In the genomic region with DNA sequence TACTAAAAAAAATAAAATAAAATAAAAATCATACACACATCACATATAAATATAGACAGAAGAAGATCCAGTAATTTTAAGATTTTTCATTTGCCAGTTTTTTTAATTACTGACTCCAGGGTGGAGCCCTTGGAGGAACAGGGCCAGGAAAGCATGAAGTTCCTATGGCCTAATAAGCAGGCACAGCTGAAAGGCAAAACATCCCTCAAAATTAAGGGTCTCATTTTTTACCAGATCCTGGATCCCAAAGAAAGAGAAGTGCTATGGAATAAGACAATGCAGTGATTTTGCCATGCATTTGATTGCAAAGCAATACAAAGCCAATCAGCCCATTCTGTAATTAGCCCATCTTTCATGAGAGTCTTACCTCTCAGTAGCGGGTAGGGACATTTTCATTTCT, we compare ENCODE assay signal across 23 cellular contexts. TPM values are rescaled to one million over a fixed set of nuclear protein-coding genes. Genes with fewer than 3 reads are reported as not detected.
A peak's percentile ranks its signal among the peaks of the same experiment; 100 is the strongest.
DNase-seq lines count a peak whose midpoint lies in the region; ATAC-seq, FAIRE-seq and TF ChIP-seq lines count a peak whose summit lies in the region.
"Had no signal": no experiment of that assay in that cellular context is flagged by ENCODE, and none has a peak within 500 bp of the region (broad histone marks: within the 10 kb centered on the region; RNA-seq: fewer than 3 reads in every experiment).

No MANE protein-coding gene starts in this region.

- TF ChIP-seq POLR2A in GM12878 (IDR thresholded peaks at IDR 0.05; ENCODE audit: low read depth, low read length) (no peak), spleen (IDR thresholded peaks at IDR 0.05) (no peak)

- H3K4me3 ChIP-seq in HEK293 (ENCODE audit: low read depth, low read length) (no peak overlapping the region), GM12878 (no peak overlapping the region), endodermal cell (ENCODE audit: low read length) (peak overlapping the region; percentile 31), iPS-18c (ENCODE audit: insufficient read depth, low read depth, low read length) (peak overlapping the region; percentile 15; the same call in 1 of the 2 replicates), spleen (no peak overlapping the region)
- H3K4me3 ChIP-seq: A549; BLaER1 treated with 17β-estradiol and CSF1 and Interleukin-3, amounts not matched to agents 10 nM and 100 nM had no signal

- ATAC-seq in GM12878 (no peak), HG03025 (IDR thresholded peaks at IDR 0.05; ENCODE audit: low FRiP score, unreplicated experiment) (no peak)
- ATAC-seq: A549; CD8-positive, alpha-beta T cell had no signal

- no peak for FAIRE-seq in GM12878 (lab: Jason Lieb, UNC)
- FAIRE-seq: A549, D721Med, G401.6, GM12892, GM18507 had no signal

- H2AFZ ChIP-seq in GM12878 (ENCODE audit: control insufficient read depth, low read depth, low read length), result no peak overlapping the region

- no peaks in the 10 kb centered on the region for H3K79me2 ChIP-seq in GM12878 (ENCODE audit: control insufficient read depth, insufficient read depth, low read length)

- WGBS in GM12878 (ENCODE audit: insufficient coverage, insufficient replicate concordance, low lambda C conversion rate, missing lambda C conversion rate), result 44% methylated on average over 1 of the region's 1 CpG
- WGBS in endodermal cell (ENCODE audit: insufficient coverage in 1 of 2, insufficient read length in 1 of 2), 2 experiments, result 98% methylated on average over 1 of the region's 1 CpG; no CpG with 5 or more reads in 1 of the 2 experiments
- WGBS in spleen, 5 donors, result 89 to 100% (median 93%) methylated on average over 1 of the region's 1 CpG

- SMC1A ChIA-PET in GM12878 (lab: Charles Lee; ENCODE audit: uncharacterized antibody, unreplicated experiment), result interaction anchor here (1.1 to 1.2 kb wide), 2 partner anchors 10 to 11 kb away, joined by 3 to 4 read pairs; a partner anchor contains a TSS

- TF ChIP-seq CTCF in HEK293 (tag by site-specific recombination; IDR thresholded peaks at IDR 0.05) (no peak), GM12878 (IDR thresholded peaks at IDR 0.05 in 2 of 3, conservative IDR thresholded peaks at IDR 0.05 in 1 of 3; ENCODE audit: control insufficient read depth in 2 of 3, extremely low read depth in 1 of 3, insufficient read depth in 1 of 3, low read depth in 3 of 3, low read length in 3 of 3) (no peak), endodermal cell (conservative IDR thresholded peaks at IDR 0.05) (no peak), spleen (IDR thresholded peaks at IDR 0.05 in 8 of 11, conservative IDR thresholded peaks at IDR 0.05 in 3 of 11) (no peak)

- CTCF ChIA-PET in HEK293 (lab: Yijun Ruan, JAX), result interaction anchor here (2.0 kb wide), 1 partner anchor 12 kb away, joined by 10 read pairs; a partner anchor contains a TSS
- CTCF ChIA-PET in GM12878 (lab: Yijun Ruan, JAX), result interaction anchor here (1.3 to 2.0 kb wide), 2 partner anchors 11 to 12 kb away, joined by 4 to 11 read pairs; a partner anchor contains a TSS

- no peak overlapping the region for H3K4me3 Mint-ChIP-seq in endodermal cell
- H3K4me3 Mint-ChIP-seq: B cell; CD4-positive, alpha-beta T cell; CD8-positive, alpha-beta T cell had no signal

- H3K27ac Mint-ChIP-seq in endodermal cell, result no peak overlapping the region
- H3K27ac Mint-ChIP-seq: B cell; CD4-positive, alpha-beta T cell; CD8-positive, alpha-beta T cell had no signal

- H3K27me3 Mint-ChIP-seq in endodermal cell (ENCODE audit: insufficient read depth), result no peaks in the 10 kb centered on the region
- H3K27me3 Mint-ChIP-seq: B cell had no signal

- POLR2A ChIA-PET in HEK293 (lab: Yijun Ruan, JAX) (no interaction called here), GM12878 (lab: Charles Lee) (no interaction called here)

- BruUV-seq in GM12878 (replicated peaks; lab: Mats Ljungman, UMichigan), result no TSS peak

- intact Hi-C loops in GM12878 (cut with micrococcal nuclease; ENCODE audit: unreplicated experiment) (no loop called here), spleen (cut with DNase I; ENCODE audit: low total_unique reads) (no loop called here)

- no peak for DNase-seq in GM12878 (ENCODE audit: low read depth, low spot score)
- DNase-seq in endodermal cell, result no peak
- no peak for DNase-seq in GM19240 (ENCODE audit: insufficient read length, low spot score)
- no peak for DNase-seq in spleen
- DNase-seq: AML-193; Caco-2; Calu3; CD4-positive, alpha-beta T cell; CD8-positive, alpha-beta T cell; DMS79 treated with DMSO at 0.1 percent for 48 hours; GF-D8 had no signal

- TF ChIP-seq RAD21 in GM12878 (IDR thresholded peaks at IDR 0.05; ENCODE audit: insufficient read depth, low read depth, low read length), result no peak

- no peaks in the 10 kb centered on the region for H3K27me3 ChIP-seq in GM12878 (replicated peaks in 1 of 2; ENCODE audit: control insufficient read depth in 2 of 2, insufficient read depth in 2 of 2, low read length in 1 of 2)
- no peaks in the 10 kb centered on the region for H3K27me3 ChIP-seq in endodermal cell (ENCODE audit: control insufficient read depth, insufficient read depth, low read length, poor library complexity, severe bottlenecking)
- no peaks in the 10 kb centered on the region for H3K27me3 ChIP-seq in spleen (replicated peaks in 1 of 7)
- H3K27me3 ChIP-seq: BLaER1 treated with 17β-estradiol and CSF1 and Interleukin-3, amounts not matched to agents 10 nM and 100 nM had no signal

- in situ Hi-C loops in GM12878 (cut with MboI), result loop anchor here (25.0 kb wide), 1 partner anchor 1463 kb away; a partner anchor contains a TSS

- peaks cover 9% of the 10 kb centered on the region for H3K36me3 Mint-ChIP-seq in endodermal cell (ENCODE audit: low read depth)
- H3K36me3 Mint-ChIP-seq: CD8-positive, alpha-beta T cell had no signal

- no peak overlapping the region for H3K9ac ChIP-seq in GM12878 (ENCODE audit: control insufficient read depth, insufficient read depth, low read length)
- H3K9ac ChIP-seq in endodermal cell (ENCODE audit: extremely low read depth, low read length, poor library complexity, severe bottlenecking), result no peak overlapping the region
- H3K9ac ChIP-seq: BLaER1 treated with 17β-estradiol and CSF1 and Interleukin-3, amounts not matched to agents 10 nM and 100 nM had no signal

- RAD21 ChIA-PET in GM12878 (lab: Charles Lee; ENCODE audit: unreplicated experiment), result interaction anchor here (1.0 kb wide), 1 partner anchor 15 kb away, joined by 3 read pairs; no protein-coding TSS in a partner anchor

- H3K4me1 ChIP-seq in HEK293 (ENCODE audit: control insufficient read depth, insufficient read depth, low read length), result no peaks in the 10 kb centered on the region
- no peaks in the 10 kb centered on the region for H3K4me1 ChIP-seq in GM12878 (ENCODE audit: control insufficient read depth, insufficient read depth, low read length)
- no peaks in the 10 kb centered on the region for H3K4me1 ChIP-seq in endodermal cell (ENCODE audit: control insufficient read depth, insufficient read depth, low read length)
- no peaks in the 10 kb centered on the region for H3K4me1 ChIP-seq in spleen
- H3K4me1 ChIP-seq: A549; BLaER1 treated with 17β-estradiol and CSF1 and Interleukin-3, amounts not matched to agents 10 nM and 100 nM; Caco-2 had no signal

- TF ChIP-seq EP300 in GM12878 (IDR thresholded peaks at IDR 0.05; ENCODE audit: borderline replicate concordance in 1 of 2, control insufficient read depth in 1 of 2, low read depth in 2 of 2, low read length in 2 of 2), result no peak

- H4K20me1 ChIP-seq in GM12878 (ENCODE audit: control insufficient read depth, insufficient read depth), result no peaks in the 10 kb centered on the region
- H4K20me1 ChIP-seq: BLaER1 treated with 17β-estradiol and CSF1 and Interleukin-3, amounts not matched to agents 10 nM and 100 nM had no signal

- no peak overlapping the region for H3K27ac ChIP-seq in HEK293 (ENCODE audit: extremely low read depth, low read depth, low read length)
- no peak overlapping the region for H3K27ac ChIP-seq in GM12878 (ENCODE audit: control insufficient read depth, insufficient read depth)
- H3K27ac ChIP-seq in endodermal cell (ENCODE audit: low read depth, low read length), result no peak overlapping the region
- H3K27ac ChIP-seq in spleen, result no peak overlapping the region
- H3K27ac ChIP-seq: 22Rv1; A549; BLaER1 treated with 17β-estradiol and CSF1 and Interleukin-3, amounts not matched to agents 10 nM and 100 nM; C4-2B had no signal

- H3K4me1 Mint-ChIP-seq in endodermal cell, result no peaks in the 10 kb centered on the region
- H3K4me1 Mint-ChIP-seq: B cell had no signal

- no peak overlapping the region for H3K4me2 ChIP-seq in GM12878 (ENCODE audit: control insufficient read depth, insufficient read depth)
- H3K4me2 ChIP-seq: A549; BLaER1 treated with 17β-estradiol and CSF1 and Interleukin-3, amounts not matched to agents 10 nM and 100 nM had no signal

- H3K9me3 ChIP-seq in HEK293 (ENCODE audit: control insufficient read depth, insufficient read depth, low read depth, low read length), result no peaks in the 10 kb centered on the region
- peaks cover 2% of the 10 kb centered on the region for H3K9me3 ChIP-seq in GM12878 (replicated peaks; ENCODE audit: control insufficient read depth, insufficient read depth, low read length)
- peaks cover 50% of the 10 kb centered on the region for H3K9me3 ChIP-seq in endodermal cell (ENCODE audit: control insufficient read depth, low read length)
- H3K9me3 ChIP-seq in iPS-18c (ENCODE audit: control insufficient read depth, insufficient read depth, low read length), result peaks cover 14% of the 10 kb centered on the region
- H3K9me3 ChIP-seq in spleen, result peaks cover 3 to 58% (median 38%) of the 10 kb centered on the region in 8 donors
- H3K9me3 ChIP-seq: A549 had no signal

- H3K36me3 ChIP-seq in HEK293 (ENCODE audit: control insufficient read depth in 2 of 2, insufficient read depth in 1 of 2, low read length in 2 of 2) (no peaks in the 10 kb centered on the region), GM12878 (ENCODE audit: control insufficient read depth in 2 of 2, insufficient read depth in 2 of 2, low read length in 1 of 2) (no peaks in the 10 kb centered on the region), endodermal cell (ENCODE audit: control insufficient read depth, insufficient read depth, low read length) (no peaks in the 10 kb centered on the region), spleen (no peaks in the 10 kb centered on the region)

- peaks cover 76% of the 10 kb centered on the region for H3K9me3 Mint-ChIP-seq in endodermal cell

RNA-seq across cellular contexts. Expression of a gene that starts 11.3 kb away (rescaled TPM):
- total RNA-seq in GM12878 (2013; cell fraction: nucleolus; rRNA removed), result 16.0 and 18.1 TPM in 2 replicates
- 8.0 and 8.4 TPM in 2 replicates for total RNA-seq in GM12878 (2014; rRNA removed)
- total RNA-seq in GM12878 (2014; rRNA removed; fragmentation: Illumina TruSeq; extraction: Trizol), result 4.7 and 4.8 TPM in 2 replicates
- 6.3 and 6.5 TPM in 2 replicates for total RNA-seq in GM12878 (2021)
- polyA plus RNA-seq in GM12878 (2011; ENCODE audit: low read depth), result 1.1 TPM
- 5.2 and 8.0 TPM in 2 replicates for polyA plus RNA-seq in GM12878 (2011; rRNA removed)
- polyA plus RNA-seq in GM12878 (2011; cell fraction: cytosol; rRNA removed), result 5.3 and 6.3 TPM in 2 replicates
- 2.0 and 3.5 TPM in 2 replicates for polyA plus RNA-seq in GM12878 (2011; cell fraction: nucleus; rRNA removed)
- polyA plus RNA-seq in GM12878 (2012), result 1.6 and 2.3 TPM in 2 replicates
- 4.4 TPM in 2 replicates for polyA plus RNA-seq in GM12878 (2014; fragmentation: Illumina TruSeq; extraction: Trizol)
- polyA plus RNA-seq in GM12878 (2014; fragmentation: Nextera tagmentation; extraction: Ambion mirVana), result 1 to 10 TPM in 1 of 2 experiments, under 1 TPM in 1; 0.93 to 1.0 TPM
- polyA plus RNA-seq in GM12878 (2014; rRNA removed), result 3.5 and 5.3 TPM in 2 replicates
- 1 to 10 TPM; 5.1 to 7.3 TPM for polyA plus RNA-seq in GM12878 (2016; fragmentation: Nextera tagmentation; extraction: Ambion mirVana)
- polyA minus RNA-seq in GM12878 (2011; rRNA and poly(A)+ RNA removed), result 3.7 and 3.8 TPM in 2 replicates
- 3.1 and 4.3 TPM in 2 replicates for polyA minus RNA-seq in GM12878 (2011; cell fraction: cytosol; rRNA and poly(A)+ RNA removed)
- 4.2 and 7.6 TPM in 2 replicates for polyA minus RNA-seq in GM12878 (2011; cell fraction: nucleus; rRNA and poly(A)+ RNA removed)
- 10 to 100 TPM; 15.2 to 34.9 TPM for total RNA-seq in endodermal cell
- polyA plus RNA-seq in endodermal cell (2013, experiment 1 of 2), result 6.8 TPM
- 8.5 TPM for polyA plus RNA-seq in endodermal cell (2013, experiment 2 of 2)
- total RNA-seq in spleen, result 10 to 100 TPM in 3 of 7 donors, 1 to 10 TPM in 4; 7.2 to 25.5 (median 9.6) TPM
- polyA plus RNA-seq in spleen, result 1 to 10 TPM; 1.2 to 3.0 (median 1.4) TPM

Comparison
In these comparisons a context has a peak if more than half of its experiments do, and no peak if none do; other contexts are left out.
1. H3K4me3 ChIP-seq: peak in endodermal cell (single experiment) and iPS-18c (single experiment); none in HEK293 (single experiment), GM12878 (single experiment) and spleen (0 of 8).